18 cellular contexts compared by ENCODE assay signal in genomic region chr13:94196426-94196825, GRCh38.
"Had no signal": no experiment of that assay in that cellular context is flagged by ENCODE, and none has a peak within 500 bp of the region (broad histone marks: within the 10 kb centered on the region; RNA-seq: fewer than 3 reads in every experiment).

No MANE protein-coding gene starts in this region.

- DNase-seq: activated CD4-positive, alpha-beta T cell treated with anti-CD3 and anti-CD28 coated beads, Interleukin-2, amount 50 U/mL, for 4 hours; activated CD8-positive, alpha-beta memory T cell treated with anti-CD3 and anti-CD28 coated beads, Interleukin-2, amount 10 ng/mL, durations not matched to agents 7 days and 5 days; activated effector memory CD4-positive, alpha-beta T cell treated with Interleukin-2 at 50 U/mL for 16 hours; activated T-cell treated with anti-CD3 and anti-CD28 coated beads, Interleukin-2, amount 50 U/mL, for 24 hours; aorta; colonic mucosa; effector CD4-positive, alpha-beta T cell; left ventricle myocardium inferior; mesendoderm; pancreas; small intestine; transverse colon had no signal

- ATAC-seq: activated CD4-positive, CD25-positive, alpha-beta regulatory T cell treated with anti-CD3 and anti-CD28 coated beads, Interleukin-2, amount 50 U/mL, for 24 hours; activated CD8-positive, alpha-beta memory T cell treated with anti-CD3 and anti-CD28 coated beads, Interleukin-2, amount 10 ng/mL, durations not matched to agents 7 days and 5 days; gastroesophageal sphincter; pancreas; stimulated activated effector memory CD8-positive, alpha-beta T cell treated with anti-CD3 and anti-CD28 coated beads, Interleukin-12 subunit alpha, Interleukin-12 subunit beta, amount 100 ng/mL, for 72 hours had no signal

- H3K27me3 Mint-ChIP-seq: activated CD8-positive, alpha-beta memory T cell treated with anti-CD3 and anti-CD28 coated beads, Interleukin-2, amount 10 ng/mL, durations not matched to agents 7 days and 5 days; activated naive CD8-positive, alpha-beta T cell; activated T-cell treated with anti-CD3 and anti-CD28 coated beads, Interleukin-2, amount 50 U/mL, for 24 hours had no signal

- H3K9me3 Mint-ChIP-seq: activated T-cell treated with anti-CD3 and anti-CD28 coated beads, Interleukin-2, amount 50 U/mL, for 24 hours; neural crest cell; stimulated activated effector memory CD8-positive, alpha-beta T cell treated with anti-CD3 and anti-CD28 coated beads, Interleukin-12 subunit alpha, Interleukin-12 subunit beta, amount 100 ng/mL, for 72 hours; T-helper 1 cell treated with Interleukin-12 subunit alpha and Interleukin-12 subunit beta and Interleukin-4 antibody, amounts not matched to agents 30 μg/mL and 1 μg/mL, for 36 hours had no signal

- H3K4me3 Mint-ChIP-seq: activated CD8-positive, alpha-beta memory T cell treated with anti-CD3 and anti-CD28 coated beads, Interleukin-2, amount 10 ng/mL, durations not matched to agents 7 days and 5 days; activated naive CD8-positive, alpha-beta T cell; activated T-cell treated with anti-CD3 and anti-CD28 coated beads, Interleukin-2, amount 50 U/mL, for 24 hours; neural crest cell; stimulated activated effector memory CD8-positive, alpha-beta T cell treated with anti-CD3 and anti-CD28 coated beads, Interleukin-12 subunit alpha, Interleukin-12 subunit beta, amount 100 ng/mL, for 72 hours; T-helper 1 cell treated with Interleukin-12 subunit alpha and Interleukin-12 subunit beta and Interleukin-4 antibody, amounts not matched to agents 30 μg/mL and 1 μg/mL, for 36 hours had no signal

- H3K36me3 Mint-ChIP-seq: activated CD8-positive, alpha-beta memory T cell treated with anti-CD3 and anti-CD28 coated beads, Interleukin-2, amount 10 ng/mL, durations not matched to agents 7 days and 5 days; activated naive CD8-positive, alpha-beta T cell; stimulated activated effector memory CD8-positive, alpha-beta T cell treated with anti-CD3 and anti-CD28 coated beads, Interleukin-12 subunit alpha, Interleukin-12 subunit beta, amount 100 ng/mL, for 72 hours had no signal

- H3K27ac Mint-ChIP-seq: activated CD8-positive, alpha-beta memory T cell treated with anti-CD3 and anti-CD28 coated beads, Interleukin-2, amount 10 ng/mL, durations not matched to agents 7 days and 5 days; activated naive CD8-positive, alpha-beta T cell; activated T-cell treated with anti-CD3 and anti-CD28 coated beads, Interleukin-2, amount 50 U/mL, for 24 hours; stimulated activated effector memory CD8-positive, alpha-beta T cell treated with anti-CD3 and anti-CD28 coated beads, Interleukin-12 subunit alpha, Interleukin-12 subunit beta, amount 100 ng/mL, for 72 hours; T-helper 1 cell treated with Interleukin-12 subunit alpha and Interleukin-12 subunit beta and Interleukin-4 antibody, amounts not matched to agents 30 μg/mL and 1 μg/mL, for 36 hours had no signal

- H3K4me1 Mint-ChIP-seq: activated CD8-positive, alpha-beta memory T cell treated with anti-CD3 and anti-CD28 coated beads, Interleukin-2, amount 10 ng/mL, durations not matched to agents 7 days and 5 days; stimulated activated effector memory CD8-positive, alpha-beta T cell treated with anti-CD3 and anti-CD28 coated beads, Interleukin-12 subunit alpha, Interleukin-12 subunit beta, amount 100 ng/mL, for 72 hours had no signal
